Comparison of ENCODE assay signal across 4 cellular contexts in genomic region chr6:10491905-10492304, GRCh38.
TF ChIP-seq lines count a peak whose summit lies in the region.

No MANE protein-coding gene starts in this region.

TF ChIP-seq in A549, 52 proteins besides CTCF, POLR2A, EP300 and RAD21:
- TF ChIP-seq MAFK (IDR thresholded peaks at IDR 0.05; ENCODE audit: partially characterized antibody) = peak; percentile 44
TF ChIP-seq in A549: peak in this region for 1; not testable (repeated sequence) for 51.

TF ChIP-seq in WTC11, 78 proteins besides CTCF, POLR2A, EP300 and RAD21:
- peak; percentile 75 for TF ChIP-seq NFYB (CRISPR knock-in tag; conservative IDR thresholded peaks at IDR 0.05; ENCODE audit: low read depth)

TF ChIP-seq in K562, 482 proteins besides CTCF, POLR2A, EP300 and RAD21:
- TF ChIP-seq ZNF316 (IDR thresholded peaks at IDR 0.05) (peak; percentile 88), C11orf30 (IDR thresholded peaks at IDR 0.05; ENCODE audit: low read depth) (peak; percentile 73), NFYB (IDR thresholded peaks at IDR 0.05; ENCODE audit: extremely low read depth, insufficient read length) (peak; percentile 74), MAFG (tag; conservative IDR thresholded peaks at IDR 0.05) (0 out of 2 replicates have a peak, but pooled peaks have one; percentile 40)

TF ChIP-seq in HepG2, 621 proteins besides CTCF, POLR2A, EP300 and RAD21:
- peak; percentile 60 for TF ChIP-seq NFYB (CRISPR knock-in tag; IDR thresholded peaks at IDR 0.05)
- peak; percentile 65 for TF ChIP-seq NFYC (CRISPR knock-in tag; IDR thresholded peaks at IDR 0.05)
